ENCODE assay signal across 1 cellular context in genomic region chr1:156689035-156689959, GRCh38.
TF ChIP-seq lines count a peak whose summit lies in the region.

No MANE protein-coding gene starts in this region.

TF ChIP-seq in HepG2, 621 proteins besides CTCF, POLR2A, EP300 and RAD21 (continued from another document and continues in another):
- TF ChIP-seq AHDC1 (CRISPR knock-in tag; IDR thresholded peaks at IDR 0.05; ENCODE audit: borderline replicate concordance) (no peak), ZNF557 (CRISPR knock-in tag; IDR thresholded peaks at IDR 0.05) (no peak), ZNF749 (CRISPR knock-in tag; IDR thresholded peaks at IDR 0.05; ENCODE audit: borderline replicate concordance) (no peak), HMG20B (CRISPR knock-in tag; conservative IDR thresholded peaks at IDR 0.05) (no peak), ZNF205 (CRISPR knock-in tag; IDR thresholded peaks at IDR 0.05) (peak; percentile 19; the same call in 1 of the 2 replicates), SMYD3 (CRISPR knock-in tag; IDR thresholded peaks at IDR 0.05) (no peak), POGZ (CRISPR knock-in tag; IDR thresholded peaks at IDR 0.05) (no peak), TARDBP (CRISPR knock-in tag; IDR thresholded peaks at IDR 0.05) (0 out of 2 replicates have a peak, but pooled peaks have one; percentile 32), GZF1 (CRISPR knock-in tag; IDR thresholded peaks at IDR 0.05) (no peak), ZMYM2 (CRISPR knock-in tag; IDR thresholded peaks at IDR 0.05) (no peak), YEATS4 (CRISPR knock-in tag; IDR thresholded peaks at IDR 0.05; ENCODE audit: borderline replicate concordance) (no peak), ZBTB1 (CRISPR knock-in tag; IDR thresholded peaks at IDR 0.05; ENCODE audit: borderline replicate concordance) (no peak), PHF21A (CRISPR knock-in tag; IDR thresholded peaks at IDR 0.05) (0 out of 2 replicates have a peak, but pooled peaks have one; percentile 24), ZNF598 (CRISPR knock-in tag; IDR thresholded peaks at IDR 0.05; ENCODE audit: borderline replicate concordance) (no peak), ZNF234 (CRISPR knock-in tag; conservative IDR thresholded peaks at IDR 0.05) (no peak), ZKSCAN5 (CRISPR knock-in tag; IDR thresholded peaks at IDR 0.05) (0 out of 2 replicates have a peak, but pooled peaks have one; percentile 53), ZNF260 (CRISPR knock-in tag; IDR thresholded peaks at IDR 0.05; ENCODE audit: borderline replicate concordance, low read depth) (no peak), MXD3 (CRISPR knock-in tag; IDR thresholded peaks at IDR 0.05) (no peak), ZNF12 (CRISPR knock-in tag; IDR thresholded peaks at IDR 0.05) (no peak), SMC3 (IDR thresholded peaks at IDR 0.05; ENCODE audit: low read length) (peak; percentile 68), SRY (CRISPR knock-in tag; IDR thresholded peaks at IDR 0.05) (no peak), U2AF1 (optimal IDR thresholded peaks at IDR 0.05; ENCODE audit: low read depth, low read length) (no peak), RBFOX2 (IDR thresholded peaks at IDR 0.05; ENCODE audit: low read depth, low read length) (no peak), ZNF737 (CRISPR knock-in tag; IDR thresholded peaks at IDR 0.05; ENCODE audit: borderline replicate concordance) (no peak), ZNF142 (CRISPR knock-in tag; IDR thresholded peaks at IDR 0.05) (no peak), SALL2 (CRISPR knock-in tag; IDR thresholded peaks at IDR 0.05) (no peak), ZBTB7A (CRISPR knock-in tag; IDR thresholded peaks at IDR 0.05) (no peak; the same call in 1 of the 2 replicates), FUBP1 (CRISPR knock-in tag; IDR thresholded peaks at IDR 0.05; ENCODE audit: borderline replicate concordance) (no peak), AGO1 (IDR thresholded peaks at IDR 0.05; ENCODE audit: low read depth, low read length, poor library complexity, severe bottlenecking) (no peak), HNRNPUL1 (IDR thresholded peaks at IDR 0.05; ENCODE audit: low read depth, low read length) (no peak), ZNF850 (CRISPR knock-in tag; conservative IDR thresholded peaks at IDR 0.05) (no peak), FOSL2 (CRISPR knock-in tag; IDR thresholded peaks at IDR 0.05) (peak; percentile 38; the same call in 1 of the 2 replicates), TOPORS (CRISPR knock-in tag; IDR thresholded peaks at IDR 0.05) (no peak), TAF1 (CRISPR knock-in tag; IDR thresholded peaks at IDR 0.05) (no peak), ERF (CRISPR knock-in tag; IDR thresholded peaks at IDR 0.05) (peak; percentile 62; the same call in 1 of the 2 replicates), ZNF24 (IDR thresholded peaks at IDR 0.05) (no peak), HES4 (CRISPR knock-in tag; IDR thresholded peaks at IDR 0.05; ENCODE audit: borderline replicate concordance) (no peak), TBL1XR1 (IDR thresholded peaks at IDR 0.05; ENCODE audit: borderline replicate concordance, low read length, partially characterized antibody) (no peak), AKAP8 (CRISPR knock-in tag; IDR thresholded peaks at IDR 0.05) (no peak), PRPF4 (IDR thresholded peaks at IDR 0.05; ENCODE audit: low read depth, low read length, poor library complexity, severe bottlenecking) (no peak)
- TF ChIP-seq, protein P1, sequence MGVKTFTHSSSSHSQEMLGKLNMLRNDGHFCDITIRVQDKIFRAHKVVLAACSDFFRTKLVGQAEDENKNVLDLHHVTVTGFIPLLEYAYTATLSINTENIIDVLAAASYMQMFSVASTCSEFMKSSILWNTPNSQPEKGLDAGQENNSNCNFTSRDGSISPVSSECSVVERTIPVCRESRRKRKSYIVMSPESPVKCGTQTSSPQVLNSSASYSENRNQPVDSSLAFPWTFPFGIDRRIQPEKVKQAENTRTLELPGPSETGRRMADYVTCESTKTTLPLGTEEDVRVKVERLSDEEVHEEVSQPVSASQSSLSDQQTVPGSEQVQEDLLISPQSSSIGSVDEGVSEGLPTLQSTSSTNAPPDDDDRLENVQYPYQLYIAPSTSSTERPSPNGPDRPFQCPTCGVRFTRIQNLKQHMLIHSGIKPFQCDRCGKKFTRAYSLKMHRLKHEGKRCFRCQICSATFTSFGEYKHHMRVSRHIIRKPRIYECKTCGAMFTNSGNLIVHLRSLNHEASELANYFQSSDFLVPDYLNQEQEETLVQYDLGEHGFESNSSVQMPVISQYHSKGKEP (CRISPR knock-in tag; IDR thresholded peaks at IDR 0.05) = no peak
- TF ChIP-seq, protein P2, sequence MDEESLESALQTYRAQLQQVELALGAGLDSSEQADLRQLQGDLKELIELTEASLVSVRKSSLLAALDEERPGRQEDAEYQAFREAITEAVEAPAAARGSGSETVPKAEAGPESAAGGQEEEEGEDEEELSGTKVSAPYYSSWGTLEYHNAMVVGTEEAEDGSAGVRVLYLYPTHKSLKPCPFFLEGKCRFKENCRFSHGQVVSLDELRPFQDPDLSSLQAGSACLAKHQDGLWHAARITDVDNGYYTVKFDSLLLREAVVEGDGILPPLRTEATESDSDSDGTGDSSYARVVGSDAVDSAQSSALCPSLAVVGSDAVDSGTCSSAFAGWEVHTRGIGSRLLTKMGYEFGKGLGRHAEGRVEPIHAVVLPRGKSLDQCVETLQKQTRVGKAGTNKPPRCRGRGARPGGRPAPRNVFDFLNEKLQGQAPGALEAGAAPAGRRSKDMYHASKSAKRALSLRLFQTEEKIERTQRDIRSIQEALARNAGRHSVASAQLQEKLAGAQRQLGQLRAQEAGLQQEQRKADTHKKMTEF (CRISPR knock-in tag; IDR thresholded peaks at IDR 0.05) = no peak
- TF ChIP-seq, protein P3, sequence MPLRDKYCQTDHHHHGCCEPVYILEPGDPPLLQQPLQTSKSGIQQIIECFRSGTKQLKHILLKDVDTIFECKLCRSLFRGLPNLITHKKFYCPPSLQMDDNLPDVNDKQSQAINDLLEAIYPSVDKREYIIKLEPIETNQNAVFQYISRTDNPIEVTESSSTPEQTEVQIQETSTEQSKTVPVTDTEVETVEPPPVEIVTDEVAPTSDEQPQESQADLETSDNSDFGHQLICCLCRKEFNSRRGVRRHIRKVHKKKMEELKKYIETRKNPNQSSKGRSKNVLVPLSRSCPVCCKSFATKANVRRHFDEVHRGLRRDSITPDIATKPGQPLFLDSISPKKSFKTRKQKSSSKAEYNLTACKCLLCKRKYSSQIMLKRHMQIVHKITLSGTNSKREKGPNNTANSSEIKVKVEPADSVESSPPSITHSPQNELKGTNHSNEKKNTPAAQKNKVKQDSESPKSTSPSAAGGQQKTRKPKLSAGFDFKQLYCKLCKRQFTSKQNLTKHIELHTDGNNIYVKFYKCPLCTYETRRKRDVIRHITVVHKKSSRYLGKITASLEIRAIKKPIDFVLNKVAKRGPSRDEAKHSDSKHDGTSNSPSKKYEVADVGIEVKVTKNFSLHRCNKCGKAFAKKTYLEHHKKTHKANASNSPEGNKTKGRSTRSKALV (CRISPR knock-in tag; IDR thresholded peaks at IDR 0.05) = no peak
- TF ChIP-seq, protein P4, sequence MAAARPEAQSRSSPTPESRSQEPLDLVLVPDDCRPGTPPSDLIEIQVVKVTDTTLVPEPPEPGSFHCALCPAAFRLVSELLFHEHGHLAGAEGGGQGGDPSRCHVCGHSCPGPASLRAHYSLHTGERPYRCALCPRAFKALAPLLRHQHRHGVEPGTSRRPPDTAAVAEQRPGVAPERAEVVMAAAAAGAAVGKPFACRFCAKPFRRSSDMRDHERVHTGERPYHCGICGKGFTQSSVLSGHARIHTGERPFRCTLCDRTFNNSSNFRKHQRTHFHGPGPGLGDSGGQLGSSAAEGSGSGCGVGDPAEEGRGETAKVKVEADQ (CRISPR knock-in tag; IDR thresholded peaks at IDR 0.05; ENCODE audit: borderline replicate concordance) = no peak
- TF ChIP-seq, protein P5, sequence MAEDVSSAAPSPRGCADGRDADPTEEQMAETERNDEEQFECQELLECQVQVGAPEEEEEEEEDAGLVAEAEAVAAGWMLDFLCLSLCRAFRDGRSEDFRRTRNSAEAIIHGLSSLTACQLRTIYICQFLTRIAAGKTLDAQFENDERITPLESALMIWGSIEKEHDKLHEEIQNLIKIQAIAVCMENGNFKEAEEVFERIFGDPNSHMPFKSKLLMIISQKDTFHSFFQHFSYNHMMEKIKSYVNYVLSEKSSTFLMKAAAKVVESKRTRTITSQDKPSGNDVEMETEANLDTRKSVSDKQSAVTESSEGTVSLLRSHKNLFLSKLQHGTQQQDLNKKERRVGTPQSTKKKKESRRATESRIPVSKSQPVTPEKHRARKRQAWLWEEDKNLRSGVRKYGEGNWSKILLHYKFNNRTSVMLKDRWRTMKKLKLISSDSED (CRISPR knock-in tag; IDR thresholded peaks at IDR 0.05) = no peak
